Comparison of ENCODE assay signal across 1 cellular context in genomic region chr12:16674885-16675284, GRCh38.
TF ChIP-seq lines count a peak whose summit lies in the region.

No MANE protein-coding gene starts in this region.

TF ChIP-seq in GM12878, 131 proteins besides CTCF, POLR2A, EP300 and RAD21 (continued from another document):
- TF ChIP-seq, protein P1, sequence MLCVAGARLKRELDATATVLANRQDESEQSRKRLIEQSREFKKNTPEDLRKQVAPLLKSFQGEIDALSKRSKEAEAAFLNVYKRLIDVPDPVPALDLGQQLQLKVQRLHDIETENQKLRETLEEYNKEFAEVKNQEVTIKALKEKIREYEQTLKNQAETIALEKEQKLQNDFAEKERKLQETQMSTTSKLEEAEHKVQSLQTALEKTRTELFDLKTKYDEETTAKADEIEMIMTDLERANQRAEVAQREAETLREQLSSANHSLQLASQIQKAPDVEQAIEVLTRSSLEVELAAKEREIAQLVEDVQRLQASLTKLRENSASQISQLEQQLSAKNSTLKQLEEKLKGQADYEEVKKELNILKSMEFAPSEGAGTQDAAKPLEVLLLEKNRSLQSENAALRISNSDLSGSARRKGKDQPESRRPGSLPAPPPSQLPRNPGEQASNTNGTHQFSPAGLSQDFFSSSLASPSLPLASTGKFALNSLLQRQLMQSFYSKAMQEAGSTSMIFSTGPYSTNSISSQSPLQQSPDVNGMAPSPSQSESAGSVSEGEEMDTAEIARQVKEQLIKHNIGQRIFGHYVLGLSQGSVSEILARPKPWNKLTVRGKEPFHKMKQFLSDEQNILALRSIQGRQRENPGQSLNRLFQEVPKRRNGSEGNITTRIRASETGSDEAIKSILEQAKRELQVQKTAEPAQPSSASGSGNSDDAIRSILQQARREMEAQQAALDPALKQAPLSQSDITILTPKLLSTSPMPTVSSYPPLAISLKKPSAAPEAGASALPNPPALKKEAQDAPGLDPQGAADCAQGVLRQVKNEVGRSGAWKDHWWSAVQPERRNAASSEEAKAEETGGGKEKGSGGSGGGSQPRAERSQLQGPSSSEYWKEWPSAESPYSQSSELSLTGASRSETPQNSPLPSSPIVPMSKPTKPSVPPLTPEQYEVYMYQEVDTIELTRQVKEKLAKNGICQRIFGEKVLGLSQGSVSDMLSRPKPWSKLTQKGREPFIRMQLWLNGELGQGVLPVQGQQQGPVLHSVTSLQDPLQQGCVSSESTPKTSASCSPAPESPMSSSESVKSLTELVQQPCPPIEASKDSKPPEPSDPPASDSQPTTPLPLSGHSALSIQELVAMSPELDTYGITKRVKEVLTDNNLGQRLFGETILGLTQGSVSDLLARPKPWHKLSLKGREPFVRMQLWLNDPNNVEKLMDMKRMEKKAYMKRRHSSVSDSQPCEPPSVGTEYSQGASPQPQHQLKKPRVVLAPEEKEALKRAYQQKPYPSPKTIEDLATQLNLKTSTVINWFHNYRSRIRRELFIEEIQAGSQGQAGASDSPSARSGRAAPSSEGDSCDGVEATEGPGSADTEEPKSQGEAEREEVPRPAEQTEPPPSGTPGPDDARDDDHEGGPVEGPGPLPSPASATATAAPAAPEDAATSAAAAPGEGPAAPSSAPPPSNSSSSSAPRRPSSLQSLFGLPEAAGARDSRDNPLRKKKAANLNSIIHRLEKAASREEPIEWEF (IDR thresholded peaks at IDR 0.05; ENCODE audit: insufficient replicate concordance, low read depth, low read length), result no peak
- TF ChIP-seq CREM (IDR thresholded peaks at IDR 0.05; ENCODE audit: low read depth), result no peak
TF ChIP-seq in GM12878: peak in this region for 1.
